Comparison of ENCODE assay signal across 17 cellular contexts in the genomic region with DNA sequence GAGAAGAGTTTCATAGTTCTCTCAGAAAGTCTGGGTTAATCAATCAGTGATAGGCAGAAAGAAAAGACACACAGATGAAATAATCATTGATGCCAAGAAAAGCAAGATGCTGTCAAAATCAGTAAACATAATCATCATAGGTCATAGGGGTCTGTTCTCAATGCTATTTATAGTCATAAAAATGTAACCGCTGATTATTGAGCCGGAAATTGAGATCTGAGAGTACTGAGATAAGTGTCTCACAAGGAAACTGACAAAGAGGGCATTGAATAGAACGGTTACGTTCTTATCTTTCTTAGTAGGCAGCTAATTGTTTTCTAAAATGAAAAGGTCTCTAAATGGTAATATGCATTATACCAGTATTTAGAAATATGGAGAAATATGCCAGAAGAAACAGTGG.
DNase-seq lines count a peak whose midpoint lies in the region; ATAC-seq and TF ChIP-seq lines count a peak whose summit lies in the region.
"Had no signal": no experiment of that assay in that cellular context is flagged by ENCODE, and none has a peak within 500 bp of the region (broad histone marks: within the 10 kb centered on the region; RNA-seq: fewer than 3 reads in every experiment).

No MANE protein-coding gene starts in this region.

- no peaks in the 10 kb centered on the region for H4K20me1 ChIP-seq in BLaER1

- no peak for TF ChIP-seq CTCF in GM06990 (IDR thresholded peaks at IDR 0.05; ENCODE audit: insufficient read depth, low read length, poor library complexity, severe bottlenecking)

- DNase-seq in GM06990 (ENCODE audit: extremely low read depth, insufficient read length) (peak; percentile 6), UCSD-AML1 (lab: John Stamatoyannopoulos, UW; ENCODE audit: unreplicated experiment) (no peak)
- DNase-seq: CD4-positive, CD25-positive, alpha-beta regulatory T cell; CD8-positive, alpha-beta T cell; DMS 273 treated with DMSO at 0.1 percent for 48 hours; DMS79; EL; GDM1; H9 had no signal

- peak overlapping the region; percentile 34; the same call in 1 of the 2 replicates for H3K27ac ChIP-seq in BLaER1
- H3K27ac ChIP-seq: 22Rv1, C4-2B had no signal

- H3K4me1 ChIP-seq in BLaER1 = peaks cover 29% of the 10 kb centered on the region

- peak overlapping the region; percentile 49 for H3K4me2 ChIP-seq in BLaER1
- H3K4me2 ChIP-seq: GM23338 had no signal

- H3K27me3 ChIP-seq in BLaER1 (no peaks in the 10 kb centered on the region), GM06990 (replicated peaks; ENCODE audit: control insufficient read depth, insufficient read depth, low read length) (no peaks in the 10 kb centered on the region)

- H3K4me3 ChIP-seq in BLaER1 (no peak overlapping the region), GM06990 (replicated peaks; ENCODE audit: low read depth, low read length) (no peak overlapping the region)
- H3K4me3 ChIP-seq: GM23338 had no signal

- ATAC-seq in GM18868 (IDR thresholded peaks at IDR 0.05; ENCODE audit: unreplicated experiment) (peak; percentile 35), GM19455 (IDR thresholded peaks at IDR 0.05; ENCODE audit: unreplicated experiment) (no peak), GM21526 (IDR thresholded peaks at IDR 0.05; ENCODE audit: low FRiP score, unreplicated experiment) (no peak)
- ATAC-seq: CD8-positive, alpha-beta T cell; GM23338; HCT116 had no signal

- H3K9ac ChIP-seq in BLaER1 = no peak overlapping the region

- no peaks in the 10 kb centered on the region for H3K36me3 ChIP-seq in BLaER1
- H3K36me3 ChIP-seq in GM06990 (ENCODE audit: control insufficient read depth, insufficient read depth, low read length) = no peaks in the 10 kb centered on the region

- no peaks in the 10 kb centered on the region for H3K9me3 ChIP-seq in BLaER1
